In genomic region chr2:101732773-101733256, GRCh38 we compare ENCODE assay signal across 19 cellular contexts. TPM values are rescaled to one million over a fixed set of nuclear protein-coding genes. Genes with fewer than 3 reads are reported as not detected.
DNase-seq lines count a peak whose midpoint lies in the region; ATAC-seq and TF ChIP-seq lines count a peak whose summit lies in the region.
"Had no signal": no experiment of that assay in that cellular context is flagged by ENCODE, and none has a peak within 500 bp of the region (broad histone marks: within the 10 kb centered on the region; RNA-seq: fewer than 3 reads in every experiment).

No MANE protein-coding gene starts in this region.

- TF ChIP-seq POLR2A in thyroid gland (IDR thresholded peaks at IDR 0.05): no peak

- CTCF ChIA-PET in RWPE1 (lab: Yijun Ruan, JAX): interaction anchor here (0.6 kb wide), 1 partner anchor 76 kb away, joined by 3 read pairs; no protein-coding TSS in a partner anchor

- DNase-seq in right atrium auricular region (ENCODE audit: low spot score) (no peak), Right ventricle myocardium inferior (ENCODE audit: missing footprints) (no peak), RWPE1 (ENCODE audit: low spot score) (no peak), glutamatergic neuron (no peak), substantia nigra (lab: John Stamatoyannopoulos, UW) (no peak), thyroid gland (no peak), mesenteric fat pad (ENCODE audit: low spot score) (no peak), germinal center (ENCODE audit: low spot score) (no peak)
- DNase-seq: activated CD8-positive, alpha-beta memory T cell treated with anti-CD3 and anti-CD28 coated beads, Interleukin-2, amount 10 ng/mL, durations not matched to agents 7 days and 5 days; activated naive CD8-positive, alpha-beta T cell treated with anti-CD3 and anti-CD28 coated beads for 36 hours; effector CD4-positive, alpha-beta T cell; MG63; midbrain; NCI-H226; pancreas; stimulated activated CD4-positive, alpha-beta T cell treated with anti-CD3 and anti-CD28 coated beads, Interleukin-2, amount 100 ng/mL, for 48 hours; T-cell; WERI-Rb-1 had no signal

- H3K36me3 ChIP-seq in right atrium auricular region: no peaks in the 10 kb centered on the region
- H3K36me3 ChIP-seq in thyroid gland: no peaks in the 10 kb centered on the region
- H3K36me3 ChIP-seq: pancreas, suprapubic skin, WERI-Rb-1 had no signal

- H3K4me1 ChIP-seq in right atrium auricular region (peaks cover 0 to 79% of the 10 kb centered on the region in 2 donors), thyroid gland (peaks cover 6 to 44% of the 10 kb centered on the region in 2 donors)

- H3K27ac ChIP-seq in right atrium auricular region (peak overlapping the region; percentile 43 to 66), RWPE1 (peak overlapping the region; percentile 49; the same call in 1 of the 2 replicates), substantia nigra (ENCODE audit: low read depth, low read length, poor library complexity, severe bottlenecking) (peak overlapping the region; percentile 91), thyroid gland (no peak overlapping the region)
- H3K27ac ChIP-seq: pancreas, suprapubic skin, WERI-Rb-1 had no signal

- H3K27me3 ChIP-seq in right atrium auricular region: no peaks in the 10 kb centered on the region
- no peaks in the 10 kb centered on the region for H3K27me3 ChIP-seq in thyroid gland
- H3K27me3 ChIP-seq: MG63, pancreas, suprapubic skin had no signal

- H3K4me1 Mint-ChIP-seq in glutamatergic neuron (ENCODE audit: low read depth, unreplicated experiment): peaks cover 77% of the 10 kb centered on the region

- H3K36me3 Mint-ChIP-seq in glutamatergic neuron (ENCODE audit: unreplicated experiment): no peaks in the 10 kb centered on the region
- H3K36me3 Mint-ChIP-seq: activated CD8-positive, alpha-beta memory T cell treated with anti-CD3 and anti-CD28 coated beads, Interleukin-2, amount 10 ng/mL, durations not matched to agents 7 days and 5 days had no signal

- intact Hi-C loops in Right ventricle myocardium inferior (cut with DNase I) (no loop called here), thyroid gland (cut with DNase I) (no loop called here)

- TF ChIP-seq CTCF in right atrium auricular region (IDR thresholded peaks at IDR 0.05) (no peak), RWPE1 (conservative IDR thresholded peaks at IDR 0.05; ENCODE audit: low read depth) (no peak), glutamatergic neuron (IDR thresholded peaks at IDR 0.05; ENCODE audit: partially characterized antibody, unreplicated experiment) (no peak), thyroid gland (IDR thresholded peaks at IDR 0.05) (no peak)

- H3K27me3 Mint-ChIP-seq in glutamatergic neuron (ENCODE audit: unreplicated experiment): peaks cover 3% of the 10 kb centered on the region
- H3K27me3 Mint-ChIP-seq: activated CD8-positive, alpha-beta memory T cell treated with anti-CD3 and anti-CD28 coated beads, Interleukin-2, amount 10 ng/mL, durations not matched to agents 7 days and 5 days; activated naive CD8-positive, alpha-beta T cell treated with anti-CD3 and anti-CD28 coated beads for 36 hours; T-cell had no signal

- H3K27ac Mint-ChIP-seq in glutamatergic neuron (ENCODE audit: unreplicated experiment): peak overlapping the region; percentile 93
- H3K27ac Mint-ChIP-seq: activated CD8-positive, alpha-beta memory T cell treated with anti-CD3 and anti-CD28 coated beads, Interleukin-2, amount 10 ng/mL, durations not matched to agents 7 days and 5 days had no signal

- H3K9me3 ChIP-seq in right atrium auricular region (no peaks in the 10 kb centered on the region), thyroid gland (no peaks in the 10 kb centered on the region)
- H3K9me3 ChIP-seq: MG63, pancreas, suprapubic skin had no signal

- WGBS in thyroid gland, 2 donors: 93 to 95% methylated on average over 14 of the region's 14 CpGs

- no peak for ATAC-seq in Right ventricle myocardium inferior
- ATAC-seq: activated CD8-positive, alpha-beta memory T cell treated with anti-CD3 and anti-CD28 coated beads, Interleukin-2, amount 10 ng/mL, durations not matched to agents 7 days and 5 days; T-cell had no signal

- POLR2A ChIA-PET in RWPE1 (lab: Yijun Ruan, JAX; ENCODE audit: low non-redundant PET): no interaction called here

- H3K9me3 Mint-ChIP-seq in glutamatergic neuron (ENCODE audit: unreplicated experiment): peaks cover 4% of the 10 kb centered on the region
- H3K9me3 Mint-ChIP-seq: activated naive CD8-positive, alpha-beta T cell treated with anti-CD3 and anti-CD28 coated beads for 36 hours; T-cell had no signal

- H3K4me3 ChIP-seq in right atrium auricular region (no peak overlapping the region), thyroid gland (replicated peaks in 1 of 3) (no peak overlapping the region)
- H3K4me3 ChIP-seq: MG63, pancreas, suprapubic skin had no signal

- peak overlapping the region; percentile 84 for H3K4me3 Mint-ChIP-seq in glutamatergic neuron (ENCODE audit: unreplicated experiment)
- H3K4me3 Mint-ChIP-seq: activated CD8-positive, alpha-beta memory T cell treated with anti-CD3 and anti-CD28 coated beads, Interleukin-2, amount 10 ng/mL, durations not matched to agents 7 days and 5 days; activated naive CD8-positive, alpha-beta T cell treated with anti-CD3 and anti-CD28 coated beads for 36 hours had no signal

RNA-seq across cellular contexts. Expression of gene MAP4K4, which starts 35.3 kb away (rescaled TPM):
- total RNA-seq in right atrium auricular region (10 to 100 TPM; 47.5 to 50.4 TPM), Right ventricle myocardium inferior (82.5 TPM), glutamatergic neuron (ENCODE audit: unreplicated experiment) (756 TPM), thyroid gland (10 to 100 TPM; 33.8 to 47.3 (median 35.7) TPM), mesenteric fat pad (117 TPM)

Comparison
In these comparisons a context has a peak if more than half of its experiments do, and no peak if none do; other contexts are left out.
1. H3K27ac ChIP-seq: peak in right atrium auricular region (2 of 2), RWPE1 (single experiment) and substantia nigra (single experiment); none in thyroid gland (0 of 3).